14 cellular contexts compared by ENCODE assay signal in genomic region chr14:101195309-101195724, GRCh38.
"Had no signal": no experiment of that assay in that cellular context is flagged by ENCODE, and none has a peak within 500 bp of the region (broad histone marks: within the 10 kb centered on the region; RNA-seq: fewer than 3 reads in every experiment).

No MANE protein-coding gene starts in this region.

- H3K4me1 Mint-ChIP-seq: activated CD4-positive, alpha-beta T cell treated with anti-CD3 and anti-CD28 coated beads, Interleukin-2, amount 10 ng/mL, durations not matched to agents 7 days and 5 days; activated naive CD8-positive, alpha-beta T cell treated with anti-CD3 and anti-CD28 coated beads for 36 hours; mesothelial cell of epicardium had no signal

- H3K27ac Mint-ChIP-seq: activated CD4-positive, alpha-beta T cell treated with anti-CD3 and anti-CD28 coated beads, Interleukin-2, amount 10 ng/mL, durations not matched to agents 7 days and 5 days; activated naive CD8-positive, alpha-beta T cell treated with anti-CD3 and anti-CD28 coated beads for 36 hours; mesothelial cell of epicardium had no signal

- H3K9me3 Mint-ChIP-seq: activated CD4-positive, alpha-beta T cell treated with anti-CD3 and anti-CD28 coated beads, Interleukin-2, amount 10 ng/mL, durations not matched to agents 7 days and 5 days; activated naive CD8-positive, alpha-beta T cell treated with anti-CD3 and anti-CD28 coated beads for 36 hours; activated T-cell treated with anti-CD3 and anti-CD28 coated beads, Interleukin-2, amount 50 U/mL, for 4 hours; mesothelial cell of epicardium had no signal

- H3K27me3 ChIP-seq: neutrophil, right lobe of liver had no signal

- H3K36me3 Mint-ChIP-seq: activated naive CD8-positive, alpha-beta T cell treated with anti-CD3 and anti-CD28 coated beads for 36 hours; mesothelial cell of epicardium had no signal

- H3K4me3 Mint-ChIP-seq: activated CD4-positive, alpha-beta T cell treated with anti-CD3 and anti-CD28 coated beads, Interleukin-2, amount 10 ng/mL, durations not matched to agents 7 days and 5 days; activated naive CD8-positive, alpha-beta T cell treated with anti-CD3 and anti-CD28 coated beads for 36 hours; activated T-cell treated with anti-CD3 and anti-CD28 coated beads, Interleukin-2, amount 50 U/mL, for 4 hours; mesothelial cell of epicardium had no signal

- DNase-seq: activated CD4-positive, alpha-beta T cell treated with anti-CD3 and anti-CD28 coated beads, Interleukin-2, amount 10 ng/mL, durations not matched to agents 7 days and 5 days; activated CD4-positive, CD25-positive, alpha-beta regulatory T cell; activated gamma-delta T cell treated with Interleukin-2 at 50 U/mL for 16 hours; activated naive CD8-positive, alpha-beta T cell treated with anti-CD3 and anti-CD28 coated beads for 36 hours; activated T-cell treated with anti-CD3 and anti-CD28 coated beads, Interleukin-2, amount 50 U/mL, for 4 hours; anterior cingulate cortex; stimulated activated CD4-positive, alpha-beta T cell treated with anti-CD3 and anti-CD28 coated beads, Interleukin-12 subunit alpha, Interleukin-12 subunit beta, amount 100 ng/mL, for 4 hours; stimulated activated naive CD4-positive, alpha-beta T cell; T-helper 2 cell; trophoblast cell had no signal

- H3K9me3 ChIP-seq: neutrophil, prostate gland, right lobe of liver had no signal

- H3K27ac ChIP-seq: neutrophil, prostate gland, right lobe of liver had no signal

- H3K27me3 Mint-ChIP-seq: activated CD4-positive, alpha-beta T cell treated with anti-CD3 and anti-CD28 coated beads, Interleukin-2, amount 10 ng/mL, durations not matched to agents 7 days and 5 days; activated naive CD8-positive, alpha-beta T cell treated with anti-CD3 and anti-CD28 coated beads for 36 hours had no signal

- ATAC-seq: activated T-cell treated with anti-CD3 and anti-CD28 coated beads, Interleukin-2, amount 50 U/mL, for 4 hours; right lobe of liver had no signal

- H3K4me1 ChIP-seq: prostate gland, right lobe of liver had no signal

- H3K4me3 ChIP-seq: prostate gland, right lobe of liver had no signal

- H3K36me3 ChIP-seq: neutrophil, prostate gland, right lobe of liver had no signal
